In genomic region chr21:42973991-42974831, GRCh38 we compare ENCODE assay signal across 8 cellular contexts.
DNase-seq lines count a peak whose midpoint lies in the region; ATAC-seq lines count a peak whose summit lies in the region.

Gene PKNOX1, plus strand, starts transcription at chr21:42974562. Its CDS starts 29,820 bp downstream, at chr21:43004382.

- H3K4me1 Mint-ChIP-seq in central memory CD8-positive, alpha-beta T cell = peaks cover 4% of the 10 kb centered on the region

- H3K9me3 Mint-ChIP-seq in central memory CD8-positive, alpha-beta T cell = no peaks in the 10 kb centered on the region

- peaks cover 10% of the 10 kb centered on the region for H3K36me3 Mint-ChIP-seq in central memory CD8-positive, alpha-beta T cell (ENCODE audit: insufficient read depth)

- peak; percentile 76 for ATAC-seq in GM19043 (IDR thresholded peaks at IDR 0.05; ENCODE audit: low read depth, unreplicated experiment)
- ATAC-seq in HG03378 (IDR thresholded peaks at IDR 0.05; ENCODE audit: unreplicated experiment) = peak; percentile 78
- peak; percentile 89 to 92 for ATAC-seq in activated CD4-positive, CD25-positive, alpha-beta regulatory T cell treated with anti-CD3 and anti-CD28 coated beads, Interleukin-2, amount 50 U/mL, for 24 hours
- ATAC-seq in central memory CD8-positive, alpha-beta T cell (replicated peaks; ENCODE audit: extremely low read depth, poor library complexity, severe bottlenecking) = peak; percentile 88

- peak within 1 kb of the TSS; percentile 82 for H3K27ac Mint-ChIP-seq in central memory CD8-positive, alpha-beta T cell (ENCODE audit: low read depth)

- H3K4me3 Mint-ChIP-seq in central memory CD8-positive, alpha-beta T cell = peak within 1 kb of the TSS; percentile 79

- DNase-seq in AML-193 (lab: John Stamatoyannopoulos, UW) (peak; percentile 96 to 98), NCI-H446 treated with DMSO at 0.1 percent for 48 hours (lab: John Stamatoyannopoulos, UW) (peak; percentile 98), iris pigment epithelial cell (ENCODE audit: low read depth) (peak; percentile 98)
- DNase-seq in central memory CD8-positive, alpha-beta T cell (ENCODE audit: low spot score in 2 of 2) = peak; percentile 97 to 99
- DNase-seq in stimulated activated CD4-positive, alpha-beta T cell treated with anti-CD3 and anti-CD28 coated beads, Interleukin-12 subunit alpha, Interleukin-12 subunit beta, amount 100 ng/mL, for 24 hours (ENCODE audit: low read depth in 2 of 2) = peak; percentile 96 to 98

- no peaks in the 10 kb centered on the region for H3K27me3 Mint-ChIP-seq in central memory CD8-positive, alpha-beta T cell

Comparison
In these comparisons a context has a peak if more than half of its experiments do, and no peak if none do; other contexts are left out.
1. Peak in every context shown above with its lines: DNase-seq and ATAC-seq.